9 cellular contexts compared by ENCODE assay signal in the genomic region with DNA sequence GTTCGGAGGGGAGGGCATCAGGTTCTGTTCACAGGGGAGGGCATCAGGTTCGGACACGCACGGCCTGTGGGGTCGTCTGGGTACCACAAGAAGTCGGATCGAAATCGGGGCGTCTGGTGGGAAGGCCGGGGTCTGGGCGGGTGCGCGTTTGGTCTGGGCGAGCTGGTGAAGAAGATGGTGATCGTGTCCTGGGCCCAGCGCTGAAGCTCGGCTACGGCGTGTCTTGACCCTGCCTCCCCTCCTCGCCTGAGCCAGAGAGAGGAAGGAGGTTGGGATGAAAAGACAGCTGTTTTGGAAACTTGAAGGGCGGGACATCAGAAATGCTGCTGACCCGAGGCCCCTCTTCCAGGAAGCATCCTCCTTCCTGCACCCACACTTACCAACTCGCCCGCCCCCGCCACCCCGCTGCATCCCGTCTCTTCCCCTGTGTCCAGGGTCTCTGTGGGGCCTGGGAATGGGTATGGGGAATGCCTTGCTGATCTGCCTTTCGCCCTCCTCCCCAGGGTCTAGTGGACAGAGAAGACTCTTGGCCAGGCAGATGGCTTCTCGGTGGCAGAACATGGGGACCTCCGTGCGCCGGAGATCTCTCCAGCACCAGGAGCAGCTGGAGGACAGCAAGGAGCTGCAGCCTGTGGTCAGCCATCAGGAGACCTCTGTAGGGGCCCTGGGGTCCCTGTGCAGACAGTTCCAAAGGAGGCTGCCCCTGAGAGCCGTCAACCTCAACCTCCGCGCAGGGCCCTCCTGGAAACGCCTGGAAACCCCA. TPM values are rescaled to one million over a fixed set of nuclear protein-coding genes. Genes with fewer than 3 reads are reported as not detected.
A peak's percentile ranks its signal among the peaks of the same experiment; 100 is the strongest.
DNase-seq lines count a peak whose midpoint lies in the region; ATAC-seq and TF ChIP-seq lines count a peak whose summit lies in the region.
"Had no signal": no experiment of that assay in that cellular context is flagged by ENCODE, and none has a peak within 500 bp of the region (broad histone marks: within the 10 kb centered on the region; RNA-seq: fewer than 3 reads in every experiment).

No MANE protein-coding gene starts in this region.

- intact Hi-C loops in dendritic cell treated with granulocyte-macrophage colony-stimulating factor and Interleukin-4, amounts not matched to agents 40 ng/mL and 50 ng/mL, for 4 days (cut with micrococcal nuclease) = no loop called here

- DNase-seq in AG04449 (ENCODE audit: low read depth, low spot score) (no peak), naive B cell (no peak), T1000 (lab: John Stamatoyannopoulos, UW) (no peak), DMS79 treated with DMSO at 0.1 percent for 48 hours (lab: John Stamatoyannopoulos, UW) (no peak)
- no peak for DNase-seq in Jurkat, Clone E6-1 (ENCODE audit: low read depth, low spot score)

- TF ChIP-seq CTCF in AG04449 (IDR thresholded peaks at IDR 0.05; ENCODE audit: insufficient read depth, low read length, missing control alignments) = no peak

- CTCF ChIA-PET in AG04449 (lab: Yijun Ruan, JAX) = interaction anchor here (1.3 to 3.7 kb wide), 3 partner anchors 9 to 28 kb away, joined by 3 to 18 read pairs (median 6); partner anchors contain the start of gene AIPL1

- peak overlapping the region; percentile 95 for H3K4me3 Mint-ChIP-seq in dendritic cell treated with granulocyte-macrophage colony-stimulating factor and Interleukin-4, amounts not matched to agents 40 ng/mL and 50 ng/mL, for 4 days
- H3K4me3 Mint-ChIP-seq in naive B cell = peak overlapping the region; percentile 79 to 97 (median 88)

- no peak for ATAC-seq in naive B cell (ENCODE audit: low read depth in 2 of 2)
- no peak for ATAC-seq in HG03469 (IDR thresholded peaks at IDR 0.05; ENCODE audit: unreplicated experiment)
- ATAC-seq in GM18519 (IDR thresholded peaks at IDR 0.05; ENCODE audit: low FRiP score, unreplicated experiment) = no peak

- H3K4me1 Mint-ChIP-seq in dendritic cell treated with granulocyte-macrophage colony-stimulating factor and Interleukin-4, amounts not matched to agents 40 ng/mL and 50 ng/mL, for 4 days (ENCODE audit: low read depth) = peaks cover 16% of the 10 kb centered on the region
- H3K4me1 Mint-ChIP-seq in naive B cell = peaks cover 13 to 15% (median 13%) of the 10 kb centered on the region in 3 donors

- no peaks in the 10 kb centered on the region for H3K9me3 Mint-ChIP-seq in dendritic cell treated with granulocyte-macrophage colony-stimulating factor and Interleukin-4, amounts not matched to agents 40 ng/mL and 50 ng/mL, for 4 days
- H3K9me3 Mint-ChIP-seq in naive B cell = no peaks in the 10 kb centered on the region

- H3K27ac Mint-ChIP-seq in dendritic cell treated with granulocyte-macrophage colony-stimulating factor and Interleukin-4, amounts not matched to agents 40 ng/mL and 50 ng/mL, for 4 days = peak overlapping the region; percentile 85
- peak overlapping the region in 5 of 6 donors; percentile 26 to 95 (median 72) for H3K27ac Mint-ChIP-seq in naive B cell

- H3K27me3 Mint-ChIP-seq in dendritic cell treated with granulocyte-macrophage colony-stimulating factor and Interleukin-4, amounts not matched to agents 40 ng/mL and 50 ng/mL, for 4 days = peaks cover 16% of the 10 kb centered on the region
- H3K27me3 Mint-ChIP-seq in naive B cell = peaks cover under 1 to 9% (median 6%) of the 10 kb centered on the region in 3 donors

- POLR2A ChIA-PET in AG04449 (lab: Yijun Ruan, JAX) = interaction anchor here (0.7 kb wide), 1 partner anchor 10 kb away, joined by 3 read pairs; no protein-coding TSS in a partner anchor

- H3K36me3 Mint-ChIP-seq in dendritic cell treated with granulocyte-macrophage colony-stimulating factor and Interleukin-4, amounts not matched to agents 40 ng/mL and 50 ng/mL, for 4 days (ENCODE audit: low read depth) = peaks cover 6% of the 10 kb centered on the region
- no peaks in the 10 kb centered on the region for H3K36me3 Mint-ChIP-seq in naive B cell

- peak overlapping the region; percentile 70 for H3K4me3 ChIP-seq in AG04449 (ENCODE audit: low read depth, low read length)
- peak overlapping the region; percentile 66 for H3K4me3 ChIP-seq in Jurkat, Clone E6-1 (ENCODE audit: low read length)

RNA-seq across cellular contexts. Expression of gene PIMREG, which starts 0.5 kb away (rescaled TPM):
- polyA plus RNA-seq in Jurkat, Clone E6-1 (2012; ENCODE audit: insufficient read depth, insufficient read length) = 42.8 TPM
- polyA plus RNA-seq in naive B cell (ENCODE audit: low read depth in 6 of 6) = not detected

RNA-seq across cellular contexts. Expression of gene AIPL1, which starts 9.8 kb away (rescaled TPM):
- not detected for polyA plus RNA-seq in Jurkat, Clone E6-1 (2012; ENCODE audit: insufficient read depth, insufficient read length)
- polyA plus RNA-seq in naive B cell (ENCODE audit: low read depth in 6 of 6) = not detected
- polyA plus RNA-seq: adipose tissue had no signal
